In the genomic region with DNA sequence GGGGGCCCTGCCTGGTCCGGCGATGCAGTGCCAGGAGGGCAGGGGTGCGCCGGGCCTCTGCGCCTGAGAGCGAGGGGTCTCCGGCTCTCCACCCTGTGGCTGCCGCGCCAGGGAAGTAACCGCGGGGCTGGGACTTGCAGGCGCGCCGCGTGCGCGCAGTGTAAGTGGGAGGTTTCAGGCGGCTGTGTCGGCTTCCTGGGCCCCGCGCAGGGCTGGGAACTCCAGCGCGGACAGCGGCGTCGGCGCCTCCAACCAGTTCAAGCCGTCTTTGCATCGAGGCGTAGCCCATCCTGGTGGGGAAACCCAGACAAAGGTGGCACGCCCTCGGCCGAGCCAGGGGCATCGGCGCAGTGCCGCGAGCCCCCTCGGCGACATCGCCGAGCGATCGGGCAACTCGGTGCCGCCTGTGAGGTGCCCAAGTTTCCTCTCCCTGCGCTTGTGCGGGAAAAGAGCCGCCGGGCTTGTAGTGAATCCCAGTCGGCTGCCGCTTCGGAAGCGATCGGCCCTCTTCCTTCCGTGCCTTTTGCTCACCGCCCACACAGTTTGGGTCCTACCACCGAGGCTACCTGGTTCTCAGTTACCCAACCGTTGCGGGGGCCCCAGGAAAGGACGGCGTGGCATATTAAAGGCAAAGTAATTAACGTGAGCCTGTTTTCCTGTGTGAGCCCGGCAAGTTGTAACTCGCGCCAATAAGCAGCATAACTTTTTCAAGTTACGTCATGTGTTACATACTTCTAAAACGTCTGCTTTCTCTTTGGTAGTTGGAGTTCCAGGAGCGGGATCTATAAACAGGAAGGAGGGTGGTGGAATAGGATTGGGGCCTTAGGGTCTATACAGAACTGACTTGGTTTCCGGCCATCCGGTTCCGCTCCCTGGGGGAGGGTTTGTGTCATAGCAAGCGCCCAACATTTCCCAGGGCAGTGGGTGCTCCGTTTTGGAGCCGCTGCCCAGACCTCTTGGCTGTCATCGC, we compare ENCODE assay signal across 8 cellular contexts. TPM values are rescaled to one million over a fixed set of nuclear protein-coding genes. Genes with fewer than 3 reads are reported as not detected.
DNase-seq lines count a peak whose midpoint lies in the region; ATAC-seq and TF ChIP-seq lines count a peak whose summit lies in the region.

No MANE protein-coding gene starts in this region.

- H3K4me3 Mint-ChIP-seq in activated naive CD4-positive, alpha-beta T cell treated with anti-CD3 and anti-CD28 coated beads, Interleukin-2, amount 50 U/mL, for 24 hours, result peak overlapping the region; percentile 93
- peak overlapping the region; percentile 88 for H3K4me3 Mint-ChIP-seq in osteocyte (ENCODE audit: unreplicated experiment)

- H3K36me3 ChIP-seq in HUES6 (ENCODE audit: control insufficient read depth, insufficient read depth, low read length) (no peaks in the 10 kb centered on the region), tibial artery (no peaks in the 10 kb centered on the region)

- TF ChIP-seq CTCF in osteocyte (IDR thresholded peaks at IDR 0.05) (no peak), tibial artery (IDR thresholded peaks at IDR 0.05) (peak; percentile 31 to 39)

- H3K27ac Mint-ChIP-seq in activated naive CD4-positive, alpha-beta T cell treated with anti-CD3 and anti-CD28 coated beads, Interleukin-2, amount 50 U/mL, for 24 hours, result peak overlapping the region; percentile 95
- H3K27ac Mint-ChIP-seq in osteocyte (ENCODE audit: unreplicated experiment), result peak overlapping the region; percentile 95

- peak overlapping the region; percentile 82 for H3K9ac ChIP-seq in HUES6 (ENCODE audit: low read length)

- peak; percentile 52 for DNase-seq in Caki2 (ENCODE audit: low read depth)
- peak; percentile 63 for DNase-seq in SK-N-DZ (ENCODE audit: low spot score)
- DNase-seq in glomerular visceral epithelial cell (ENCODE audit: extremely low spot score), result peak; percentile 89
- peak; percentile 87 for DNase-seq in osteocyte (ENCODE audit: extremely low spot score, unreplicated experiment)
- DNase-seq in tibial artery, result peak; percentile 68 to 85

- no peaks in the 10 kb centered on the region for H3K36me3 Mint-ChIP-seq in activated naive CD4-positive, alpha-beta T cell treated with anti-CD3 and anti-CD28 coated beads, Interleukin-2, amount 50 U/mL, for 24 hours
- H3K36me3 Mint-ChIP-seq in osteocyte (ENCODE audit: unreplicated experiment), result no peaks in the 10 kb centered on the region

- H3K27me3 ChIP-seq in HUES6 (ENCODE audit: control insufficient read depth, insufficient read depth, low read length) (peaks cover 17% of the 10 kb centered on the region), tibial artery (no peaks in the 10 kb centered on the region)

- H3K4me1 Mint-ChIP-seq in activated naive CD4-positive, alpha-beta T cell treated with anti-CD3 and anti-CD28 coated beads, Interleukin-2, amount 50 U/mL, for 24 hours, result peaks cover 59% of the 10 kb centered on the region
- H3K4me1 Mint-ChIP-seq in osteocyte (ENCODE audit: unreplicated experiment), result peaks cover 34% of the 10 kb centered on the region

- H3K9me3 ChIP-seq in HUES6 (ENCODE audit: control insufficient read depth, insufficient read depth, low read depth, low read length) (no peaks in the 10 kb centered on the region), tibial artery (no peaks in the 10 kb centered on the region)

- H3K27ac ChIP-seq in HUES6 (ENCODE audit: low read depth, low read length) (no peak overlapping the region; the same call in 1 of the 2 replicates), tibial artery (peak overlapping the region; percentile 96 to 98)

- H3K4me3 ChIP-seq in HUES6 (ENCODE audit: low read depth, low read length), result peak overlapping the region; percentile 91
- H3K4me3 ChIP-seq in tibial artery, result peak overlapping the region; percentile 94 to 98

- H3K9me3 Mint-ChIP-seq in activated naive CD4-positive, alpha-beta T cell treated with anti-CD3 and anti-CD28 coated beads, Interleukin-2, amount 50 U/mL, for 24 hours, result no peaks in the 10 kb centered on the region
- H3K9me3 Mint-ChIP-seq in osteocyte (ENCODE audit: unreplicated experiment), result no peaks in the 10 kb centered on the region

- H3K27me3 Mint-ChIP-seq in activated naive CD4-positive, alpha-beta T cell treated with anti-CD3 and anti-CD28 coated beads, Interleukin-2, amount 50 U/mL, for 24 hours, result no peaks in the 10 kb centered on the region
- H3K27me3 Mint-ChIP-seq in osteocyte (ENCODE audit: unreplicated experiment), result no peaks in the 10 kb centered on the region

- H3K4me1 ChIP-seq in HUES6 (ENCODE audit: control insufficient read depth, insufficient read depth, low read length) (peaks cover 14% of the 10 kb centered on the region), tibial artery (peaks cover 0 to 37% (median 20%) of the 10 kb centered on the region in 4 donors)

- in situ Hi-C loops in Caki2 (cut with HindIII; ENCODE audit: low pct_unique_long_range_greater_than_20kb, low sequenced_read_pairs), result no loop called here

- ATAC-seq in GM21381 (IDR thresholded peaks at IDR 0.05; ENCODE audit: unreplicated experiment), result peak; percentile 45

- intact Hi-C loops in tibial artery (cut with DNase I; ENCODE audit: low total_unique reads), result loop anchor here (2.0 to 10.0 kb wide), 2 partner anchors 131 to 167 kb away; no protein-coding TSS in a partner anchor

RNA-seq across cellular contexts. Expression of a gene that starts 1.2 kb away (rescaled TPM):
- total RNA-seq in Caki2 (2014; rRNA removed; shearing (Covaris generic); ENCODE audit: low replicate concordance), result 4.4 and 5.4 TPM in 2 replicates
- 3.9 and 4.9 TPM in 2 replicates for polyA plus RNA-seq in SK-N-DZ (2014; cell fraction: cytosol; rRNA removed)
- 3.6 and 6.9 TPM in 2 replicates for polyA plus RNA-seq in SK-N-DZ (2014; cell fraction: nucleus; rRNA removed)
- 13.9 and 14.6 TPM in 2 replicates for total RNA-seq in osteocyte
